In genomic region chr4:51842167-51842553, GRCh38 we compare ENCODE assay signal across 8 cellular contexts. TPM values are rescaled to one million over a fixed set of nuclear protein-coding genes. Genes with fewer than 3 reads are reported as not detected.
DNase-seq lines count a peak whose midpoint lies in the region; ATAC-seq and TF ChIP-seq lines count a peak whose summit lies in the region.

No MANE protein-coding gene starts in this region.

- peak overlapping the region; percentile 97 for H2AFZ ChIP-seq in HCT116 (ENCODE audit: low read depth, low read length, poor library complexity, severe bottlenecking)
- peak overlapping the region; percentile 98 for H2AFZ ChIP-seq in smooth muscle cell (ENCODE audit: low read depth)

- H3K9ac ChIP-seq in HCT116 (ENCODE audit: low read length): peak overlapping the region; percentile 48
- no peak overlapping the region for H3K9ac ChIP-seq in smooth muscle cell (ENCODE audit: low read depth)

- in situ Hi-C loops in ACHN (cut with HindIII; ENCODE audit: low pct_ligation_motif_present, low pct_unique_long_range_greater_than_20kb, low sequenced_read_pairs): no loop called here

- peak overlapping the region; percentile 94 for H3K4me2 ChIP-seq in HCT116 (ENCODE audit: low read length)
- peak overlapping the region; percentile 92 for H3K4me2 ChIP-seq in smooth muscle cell

- H3K4me3 ChIP-seq in HCT116 (replicated peaks in 1 of 2; ENCODE audit: low read depth in 1 of 2, low read length in 2 of 2) (peak overlapping the region; percentile 68), smooth muscle cell (peak overlapping the region; percentile 75)

- H4K20me1 ChIP-seq in HCT116 (ENCODE audit: insufficient read depth) (no peaks in the 10 kb centered on the region), smooth muscle cell (ENCODE audit: low read depth) (peaks cover 24% of the 10 kb centered on the region)

- RAD21 ChIA-PET in HCT116 (lab: Charles Lee; ENCODE audit: low non-redundant PET in 1 of 2, low total read pairs in 2 of 2, uncharacterized antibody in 2 of 2, unreplicated experiment in 2 of 2): no interaction called here

- CTCF ChIA-PET in HCT116 (lab: Charles Lee): interaction anchor here (1.1 kb wide), 1 partner anchor 10 kb away, joined by 3 read pairs; no protein-coding TSS in a partner anchor

- no TSS peak for BruUV-seq in HCT116 (replicated peaks; lab: Mats Ljungman, UMichigan)

- TF ChIP-seq CTCF in HCT116 (IDR thresholded peaks at IDR 0.05 in 2 of 3, conservative IDR thresholded peaks at IDR 0.05 in 1 of 3; ENCODE audit: borderline replicate concordance in 1 of 3, insufficient read depth in 1 of 3, low read depth in 2 of 3, low read length in 2 of 3) (no peak), smooth muscle cell (IDR thresholded peaks at IDR 0.05; ENCODE audit: borderline replicate concordance, insufficient read depth, poor library complexity, severe bottlenecking) (no peak)

- H3K4me1 ChIP-seq in HCT116 (ENCODE audit: control insufficient read depth in 1 of 2, insufficient read depth in 2 of 2, low read length in 2 of 2) (peaks cover 11 to 15% of the 10 kb centered on the region in 2 experiments; a peak in 3 of 4 replicates), smooth muscle cell (ENCODE audit: low read depth) (peaks cover 26% of the 10 kb centered on the region)

- H3K27ac Mint-ChIP-seq in activated naive CD8-positive, alpha-beta T cell treated with anti-CD3 and anti-CD28 coated beads, Interleukin-2, amount 10 ng/mL, durations not matched to agents 7 days and 5 days: peak overlapping the region; percentile 97

- no peaks in the 10 kb centered on the region for H3F3A ChIP-seq in smooth muscle cell (ENCODE audit: low read depth)

- H3K36me3 ChIP-seq in HCT116 (ENCODE audit: control insufficient read depth in 1 of 2, insufficient read depth in 2 of 2, low read length in 2 of 2): 0 out of 4 replicates have a peak, but pooled peaks cover 0 to 4% of the 10 kb centered on the region in 2 experiments
- no peaks in the 10 kb centered on the region for H3K36me3 ChIP-seq in smooth muscle cell (ENCODE audit: low read depth)

- no peak for TF ChIP-seq POLR2A in HCT116 (IDR thresholded peaks at IDR 0.05; ENCODE audit: borderline replicate concordance, extremely low read depth, insufficient read depth, insufficient read length)

- peaks cover 2% of the 10 kb centered on the region for H3K36me3 Mint-ChIP-seq in activated naive CD8-positive, alpha-beta T cell treated with anti-CD3 and anti-CD28 coated beads, Interleukin-2, amount 10 ng/mL, durations not matched to agents 7 days and 5 days

- H3K4me3 Mint-ChIP-seq in activated naive CD8-positive, alpha-beta T cell treated with anti-CD3 and anti-CD28 coated beads, Interleukin-2, amount 10 ng/mL, durations not matched to agents 7 days and 5 days: peak overlapping the region; percentile 95

- POLR2A ChIA-PET in HCT116 (lab: Charles Lee): interaction anchor here (0.9 kb wide), 2 partner anchors 11 to 870 kb away, joined by 3 to 5 read pairs; no protein-coding TSS in a partner anchor
- POLR2A ChIA-PET in activated naive CD8-positive, alpha-beta T cell treated with anti-CD3 and anti-CD28 coated beads, Interleukin-2, amount 10 ng/mL, durations not matched to agents 7 days and 5 days (lab: Charles Lee): interaction anchor here (1.3 kb wide), 1 partner anchor 195 kb away, joined by 4 read pairs; the partner anchor contains the start of gene SGCB

- H3K27me3 Mint-ChIP-seq in activated naive CD8-positive, alpha-beta T cell treated with anti-CD3 and anti-CD28 coated beads, Interleukin-2, amount 10 ng/mL, durations not matched to agents 7 days and 5 days: no peaks in the 10 kb centered on the region

- peaks cover 33% of the 10 kb centered on the region for H3K79me2 ChIP-seq in HCT116 (ENCODE audit: insufficient read depth, low read length)
- H3K79me2 ChIP-seq in smooth muscle cell (ENCODE audit: low read depth): peaks cover 25% of the 10 kb centered on the region

- H3K9me3 ChIP-seq in HCT116 (ENCODE audit: control insufficient read depth in 1 of 2, insufficient read depth in 1 of 2, low read depth in 1 of 2, low read length in 2 of 2): no peaks in the 10 kb centered on the region
- H3K9me3 ChIP-seq in smooth muscle cell (replicated peaks; ENCODE audit: low read depth): no peaks in the 10 kb centered on the region

- H3K9me2 ChIP-seq in HCT116 (ENCODE audit: insufficient read depth): no peaks in the 10 kb centered on the region

- peaks cover 10% of the 10 kb centered on the region for H3K4me1 Mint-ChIP-seq in activated naive CD8-positive, alpha-beta T cell treated with anti-CD3 and anti-CD28 coated beads, Interleukin-2, amount 10 ng/mL, durations not matched to agents 7 days and 5 days

- DNase-seq in ACHN: peak; percentile 31
- no peak for DNase-seq in HCT116 (ENCODE audit: low read depth, low spot score)
- peak; percentile 29 for DNase-seq in activated naive CD8-positive, alpha-beta T cell treated with anti-CD3 and anti-CD28 coated beads, Interleukin-2, amount 10 ng/mL, durations not matched to agents 7 days and 5 days
- DNase-seq in hepatic stellate cell (ENCODE audit: low spot score): peak; percentile 21
- no peak for DNase-seq in smooth muscle cell (lab: John Stamatoyannopoulos, UW; ENCODE audit: unreplicated experiment)
- no peak for DNase-seq in iPS-NIHi11 (ENCODE audit: low spot score)

- H3K27me3 ChIP-seq in HCT116 (ENCODE audit: insufficient read depth, low read length): no peaks in the 10 kb centered on the region
- no peaks in the 10 kb centered on the region for H3K27me3 ChIP-seq in smooth muscle cell (ENCODE audit: low read depth)

- no peaks in the 10 kb centered on the region for H3K9me3 Mint-ChIP-seq in activated naive CD8-positive, alpha-beta T cell treated with anti-CD3 and anti-CD28 coated beads, Interleukin-2, amount 10 ng/mL, durations not matched to agents 7 days and 5 days

- no peak for TF ChIP-seq RAD21 in HCT116 (IDR thresholded peaks at IDR 0.05; ENCODE audit: low read depth)

- H3K27ac ChIP-seq in HCT116 (ENCODE audit: low read depth, low read length) (peak overlapping the region; percentile 31; the same call in 1 of the 2 replicates), smooth muscle cell (ENCODE audit: low read depth) (peak overlapping the region; percentile 32)

- WGBS in smooth muscle cell (ENCODE audit: low lambda C conversion rate): 2% methylated on average over 20 of the region's 20 CpGs

- intact Hi-C loops in HCT116 (cut with micrococcal nuclease): no loop called here

- no peak for ATAC-seq in HCT116
- ATAC-seq in activated naive CD8-positive, alpha-beta T cell treated with anti-CD3 and anti-CD28 coated beads, Interleukin-2, amount 10 ng/mL, durations not matched to agents 7 days and 5 days (ENCODE audit: low read depth): no peak
- no peak for ATAC-seq in GM21515 (IDR thresholded peaks at IDR 0.05; ENCODE audit: unreplicated experiment)
- ATAC-seq in GM18909 (IDR thresholded peaks at IDR 0.05; ENCODE audit: poor library complexity, unreplicated experiment): no peak

TF ChIP-seq in HCT116, 20 proteins besides CTCF, POLR2A, EP300 and RAD21 (continues in another document):
- TF ChIP-seq EGR1 (IDR thresholded peaks at IDR 0.05; ENCODE audit: low read depth) (no peak), JUND (IDR thresholded peaks at IDR 0.05) (no peak), EZH2phosphoT487 (IDR thresholded peaks at IDR 0.05; ENCODE audit: borderline replicate concordance) (no peak), YY1 (IDR thresholded peaks at IDR 0.05; ENCODE audit: extremely low read depth, insufficient replicate concordance, low read depth, low read length) (no peak), REST (IDR thresholded peaks at IDR 0.05; ENCODE audit: low read depth) (no peak), EZH2 (IDR thresholded peaks at IDR 0.05) (no peak)
- TF ChIP-seq, protein P1, sequence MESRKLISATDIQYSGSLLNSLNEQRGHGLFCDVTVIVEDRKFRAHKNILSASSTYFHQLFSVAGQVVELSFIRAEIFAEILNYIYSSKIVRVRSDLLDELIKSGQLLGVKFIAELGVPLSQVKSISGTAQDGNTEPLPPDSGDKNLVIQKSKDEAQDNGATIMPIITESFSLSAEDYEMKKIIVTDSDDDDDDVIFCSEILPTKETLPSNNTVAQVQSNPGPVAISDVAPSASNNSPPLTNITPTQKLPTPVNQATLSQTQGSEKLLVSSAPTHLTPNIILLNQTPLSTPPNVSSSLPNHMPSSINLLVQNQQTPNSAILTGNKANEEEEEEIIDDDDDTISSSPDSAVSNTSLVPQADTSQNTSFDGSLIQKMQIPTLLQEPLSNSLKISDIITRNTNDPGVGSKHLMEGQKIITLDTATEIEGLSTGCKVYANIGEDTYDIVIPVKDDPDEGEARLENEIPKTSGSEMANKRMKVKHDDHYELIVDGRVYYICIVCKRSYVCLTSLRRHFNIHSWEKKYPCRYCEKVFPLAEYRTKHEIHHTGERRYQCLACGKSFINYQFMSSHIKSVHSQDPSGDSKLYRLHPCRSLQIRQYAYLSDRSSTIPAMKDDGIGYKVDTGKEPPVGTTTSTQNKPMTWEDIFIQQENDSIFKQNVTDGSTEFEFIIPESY (IDR thresholded peaks at IDR 0.05; ENCODE audit: extremely low read depth, insufficient replicate concordance, low read length): no peak

RNA-seq across cellular contexts. Expression of gene DCUN1D4, which starts 0.8 kb away (rescaled TPM):
- 50.2 TPM for total RNA-seq in HCT116 (2021; ENCODE audit: unreplicated experiment)
- 23.3 and 23.6 TPM in 2 replicates for polyA plus RNA-seq in HCT116 (2012)
- total RNA-seq in activated naive CD8-positive, alpha-beta T cell treated with anti-CD3 and anti-CD28 coated beads, Interleukin-2, amount 10 ng/mL, durations not matched to agents 7 days and 5 days: 10 to 100 TPM; 44.8 to 48.4 TPM
- total RNA-seq in smooth muscle cell: 22.9 and 31.5 TPM in 2 replicates
- 14.1 and 19.8 TPM in 2 replicates for polyA plus RNA-seq in smooth muscle cell

Comparison
In these comparisons a context has a peak if more than half of its experiments do, and no peak if none do; other contexts are left out.
1. DNase-seq: peak in ACHN (single experiment), activated naive CD8-positive, alpha-beta T cell treated with anti-CD3 and anti-CD28 coated beads, Interleukin-2, amount 10 ng/mL, durations not matched to agents 7 days and 5 days (single experiment) and hepatic stellate cell (single experiment); none in HCT116 (single experiment), smooth muscle cell (single experiment) and iPS-NIHi11 (single experiment).